Comparison of ENCODE assay signal across 1 cellular context in the genomic region with DNA sequence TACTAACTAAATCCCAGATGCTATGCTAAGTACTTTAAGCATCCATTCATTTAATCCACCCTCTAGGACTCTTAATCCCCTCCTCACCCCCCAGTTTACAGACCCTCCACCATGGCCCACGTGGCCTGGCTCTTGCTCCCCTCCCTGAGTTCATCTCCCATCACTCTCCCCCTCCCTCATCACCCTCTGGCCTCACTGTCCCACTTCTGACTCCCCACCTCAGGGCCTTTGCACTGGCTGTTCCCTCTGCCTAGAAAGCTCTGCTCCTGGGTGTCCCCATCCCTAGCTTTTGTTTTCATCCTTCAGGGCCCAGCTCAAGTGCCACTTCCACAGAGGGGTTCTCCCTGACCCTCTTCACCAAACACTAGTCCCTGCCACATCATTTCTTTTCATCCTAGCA.
TF ChIP-seq lines count a peak whose summit lies in the region.

No MANE protein-coding gene starts in this region.

TF ChIP-seq in GM23338, 12 proteins besides CTCF, POLR2A, EP300 and RAD21:
- no peak for TF ChIP-seq STAT1 (IDR thresholded peaks at IDR 0.05; ENCODE audit: unreplicated experiment)
- TF ChIP-seq EZH2 (IDR thresholded peaks at IDR 0.05; ENCODE audit: low read depth, unreplicated experiment) = no peak
- TF ChIP-seq JUNB (IDR thresholded peaks at IDR 0.05; ENCODE audit: unreplicated experiment) = no peak
- TF ChIP-seq, protein P1, sequence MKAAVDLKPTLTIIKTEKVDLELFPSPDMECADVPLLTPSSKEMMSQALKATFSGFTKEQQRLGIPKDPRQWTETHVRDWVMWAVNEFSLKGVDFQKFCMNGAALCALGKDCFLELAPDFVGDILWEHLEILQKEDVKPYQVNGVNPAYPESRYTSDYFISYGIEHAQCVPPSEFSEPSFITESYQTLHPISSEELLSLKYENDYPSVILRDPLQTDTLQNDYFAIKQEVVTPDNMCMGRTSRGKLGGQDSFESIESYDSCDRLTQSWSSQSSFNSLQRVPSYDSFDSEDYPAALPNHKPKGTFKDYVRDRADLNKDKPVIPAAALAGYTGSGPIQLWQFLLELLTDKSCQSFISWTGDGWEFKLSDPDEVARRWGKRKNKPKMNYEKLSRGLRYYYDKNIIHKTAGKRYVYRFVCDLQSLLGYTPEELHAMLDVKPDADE (IDR thresholded peaks at IDR 0.05) = no peak
- no peak for TF ChIP-seq ZNF331 (CRISPR knock-in tag; IDR thresholded peaks at IDR 0.05; ENCODE audit: low read depth)
- TF ChIP-seq, protein P2, sequence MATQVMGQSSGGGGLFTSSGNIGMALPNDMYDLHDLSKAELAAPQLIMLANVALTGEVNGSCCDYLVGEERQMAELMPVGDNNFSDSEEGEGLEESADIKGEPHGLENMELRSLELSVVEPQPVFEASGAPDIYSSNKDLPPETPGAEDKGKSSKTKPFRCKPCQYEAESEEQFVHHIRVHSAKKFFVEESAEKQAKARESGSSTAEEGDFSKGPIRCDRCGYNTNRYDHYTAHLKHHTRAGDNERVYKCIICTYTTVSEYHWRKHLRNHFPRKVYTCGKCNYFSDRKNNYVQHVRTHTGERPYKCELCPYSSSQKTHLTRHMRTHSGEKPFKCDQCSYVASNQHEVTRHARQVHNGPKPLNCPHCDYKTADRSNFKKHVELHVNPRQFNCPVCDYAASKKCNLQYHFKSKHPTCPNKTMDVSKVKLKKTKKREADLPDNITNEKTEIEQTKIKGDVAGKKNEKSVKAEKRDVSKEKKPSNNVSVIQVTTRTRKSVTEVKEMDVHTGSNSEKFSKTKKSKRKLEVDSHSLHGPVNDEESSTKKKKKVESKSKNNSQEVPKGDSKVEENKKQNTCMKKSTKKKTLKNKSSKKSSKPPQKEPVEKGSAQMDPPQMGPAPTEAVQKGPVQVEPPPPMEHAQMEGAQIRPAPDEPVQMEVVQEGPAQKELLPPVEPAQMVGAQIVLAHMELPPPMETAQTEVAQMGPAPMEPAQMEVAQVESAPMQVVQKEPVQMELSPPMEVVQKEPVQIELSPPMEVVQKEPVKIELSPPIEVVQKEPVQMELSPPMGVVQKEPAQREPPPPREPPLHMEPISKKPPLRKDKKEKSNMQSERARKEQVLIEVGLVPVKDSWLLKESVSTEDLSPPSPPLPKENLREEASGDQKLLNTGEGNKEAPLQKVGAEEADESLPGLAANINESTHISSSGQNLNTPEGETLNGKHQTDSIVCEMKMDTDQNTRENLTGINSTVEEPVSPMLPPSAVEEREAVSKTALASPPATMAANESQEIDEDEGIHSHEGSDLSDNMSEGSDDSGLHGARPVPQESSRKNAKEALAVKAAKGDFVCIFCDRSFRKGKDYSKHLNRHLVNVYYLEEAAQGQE (IDR thresholded peaks at IDR 0.05; ENCODE audit: unreplicated experiment) = no peak
- TF ChIP-seq, protein P3, sequence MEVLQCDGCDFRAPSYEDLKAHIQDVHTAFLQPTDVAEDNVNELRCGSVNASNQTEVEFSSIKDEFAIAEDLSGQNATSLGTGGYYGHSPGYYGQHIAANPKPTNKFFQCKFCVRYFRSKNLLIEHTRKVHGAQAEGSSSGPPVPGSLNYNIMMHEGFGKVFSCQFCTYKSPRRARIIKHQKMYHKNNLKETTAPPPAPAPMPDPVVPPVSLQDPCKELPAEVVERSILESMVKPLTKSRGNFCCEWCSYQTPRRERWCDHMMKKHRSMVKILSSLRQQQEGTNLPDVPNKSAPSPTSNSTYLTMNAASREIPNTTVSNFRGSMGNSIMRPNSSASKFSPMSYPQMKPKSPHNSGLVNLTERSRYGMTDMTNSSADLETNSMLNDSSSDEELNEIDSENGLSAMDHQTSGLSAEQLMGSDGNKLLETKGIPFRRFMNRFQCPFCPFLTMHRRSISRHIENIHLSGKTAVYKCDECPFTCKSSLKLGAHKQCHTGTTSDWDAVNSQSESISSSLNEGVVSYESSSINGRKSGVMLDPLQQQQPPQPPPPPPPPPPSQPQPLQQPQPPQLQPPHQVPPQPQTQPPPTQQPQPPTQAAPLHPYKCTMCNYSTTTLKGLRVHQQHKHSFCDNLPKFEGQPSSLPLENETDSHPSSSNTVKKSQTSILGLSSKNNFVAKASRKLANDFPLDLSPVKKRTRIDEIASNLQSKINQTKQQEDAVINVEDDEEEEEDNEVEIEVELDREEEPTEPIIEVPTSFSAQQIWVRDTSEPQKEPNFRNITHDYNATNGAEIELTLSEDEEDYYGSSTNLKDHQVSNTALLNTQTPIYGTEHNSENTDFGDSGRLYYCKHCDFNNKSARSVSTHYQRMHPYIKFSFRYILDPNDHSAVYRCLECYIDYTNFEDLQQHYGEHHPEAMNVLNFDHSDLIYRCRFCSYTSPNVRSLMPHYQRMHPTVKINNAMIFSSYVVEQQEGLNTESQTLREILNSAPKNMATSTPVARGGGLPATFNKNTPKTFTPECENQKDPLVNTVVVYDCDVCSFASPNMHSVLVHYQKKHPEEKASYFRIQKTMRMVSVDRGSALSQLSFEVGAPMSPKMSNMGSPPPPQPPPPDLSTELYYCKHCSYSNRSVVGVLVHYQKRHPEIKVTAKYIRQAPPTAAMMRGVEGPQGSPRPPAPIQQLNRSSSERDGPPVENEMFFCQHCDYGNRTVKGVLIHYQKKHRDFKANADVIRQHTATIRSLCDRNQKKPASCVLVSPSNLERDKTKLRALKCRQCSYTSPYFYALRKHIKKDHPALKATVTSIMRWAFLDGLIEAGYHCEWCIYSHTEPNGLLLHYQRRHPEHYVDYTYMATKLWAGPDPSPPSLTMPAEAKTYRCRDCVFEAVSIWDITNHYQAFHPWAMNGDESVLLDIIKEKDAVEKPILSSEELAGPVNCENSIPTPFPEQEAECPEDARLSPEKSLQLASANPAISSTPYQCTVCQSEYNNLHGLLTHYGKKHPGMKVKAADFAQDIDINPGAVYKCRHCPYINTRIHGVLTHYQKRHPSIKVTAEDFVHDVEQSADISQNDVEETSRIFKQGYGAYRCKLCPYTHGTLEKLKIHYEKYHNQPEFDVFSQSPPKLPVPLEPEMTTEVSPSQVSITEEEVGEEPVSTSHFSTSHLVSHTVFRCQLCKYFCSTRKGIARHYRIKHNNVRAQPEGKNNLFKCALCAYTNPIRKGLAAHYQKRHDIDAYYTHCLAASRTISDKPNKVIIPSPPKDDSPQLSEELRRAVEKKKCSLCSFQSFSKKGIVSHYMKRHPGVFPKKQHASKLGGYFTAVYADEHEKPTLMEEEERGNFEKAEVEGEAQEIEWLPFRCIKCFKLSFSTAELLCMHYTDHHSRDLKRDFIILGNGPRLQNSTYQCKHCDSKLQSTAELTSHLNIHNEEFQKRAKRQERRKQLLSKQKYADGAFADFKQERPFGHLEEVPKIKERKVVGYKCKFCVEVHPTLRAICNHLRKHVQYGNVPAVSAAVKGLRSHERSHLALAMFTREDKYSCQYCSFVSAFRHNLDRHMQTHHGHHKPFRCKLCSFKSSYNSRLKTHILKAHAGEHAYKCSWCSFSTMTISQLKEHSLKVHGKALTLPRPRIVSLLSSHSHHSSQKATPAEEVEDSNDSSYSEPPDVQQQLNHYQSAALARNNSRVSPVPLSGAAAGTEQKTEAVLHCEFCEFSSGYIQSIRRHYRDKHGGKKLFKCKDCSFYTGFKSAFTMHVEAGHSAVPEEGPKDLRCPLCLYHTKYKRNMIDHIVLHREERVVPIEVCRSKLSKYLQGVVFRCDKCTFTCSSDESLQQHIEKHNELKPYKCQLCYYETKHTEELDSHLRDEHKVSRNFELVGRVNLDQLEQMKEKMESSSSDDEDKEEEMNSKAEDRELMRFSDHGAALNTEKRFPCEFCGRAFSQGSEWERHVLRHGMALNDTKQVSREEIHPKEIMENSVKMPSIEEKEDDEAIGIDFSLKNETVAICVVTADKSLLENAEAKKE (CRISPR knock-in tag; IDR thresholded peaks at IDR 0.05) = no peak
- no peak for TF ChIP-seq CREB1 (CRISPR knock-in tag; IDR thresholded peaks at IDR 0.05; ENCODE audit: low read depth)
- TF ChIP-seq EZH2phosphoT487 (IDR thresholded peaks at IDR 0.05; ENCODE audit: unreplicated experiment) = no peak
TF ChIP-seq in GM23338: peak in this region for 0.
